8 cellular contexts compared by ENCODE assay signal in genomic region chr3:122942937-122943827, GRCh38.
DNase-seq lines count a peak whose midpoint lies in the region; ATAC-seq and TF ChIP-seq lines count a peak whose summit lies in the region.

No MANE protein-coding gene starts in this region.

- H3K4me3 Mint-ChIP-seq in activated naive CD8-positive, alpha-beta T cell treated with anti-CD3 and anti-CD28 coated beads, Interleukin-2, amount 10 ng/mL, durations not matched to agents 7 days and 5 days, result no peak overlapping the region
- no peak overlapping the region for H3K4me3 Mint-ChIP-seq in progenitor cell of endocrine pancreas (ENCODE audit: low read depth)

- no peaks in the 10 kb centered on the region for H3K36me3 Mint-ChIP-seq in activated naive CD8-positive, alpha-beta T cell treated with anti-CD3 and anti-CD28 coated beads, Interleukin-2, amount 10 ng/mL, durations not matched to agents 7 days and 5 days
- H3K36me3 Mint-ChIP-seq in progenitor cell of endocrine pancreas (ENCODE audit: insufficient read depth), result no peaks in the 10 kb centered on the region

- POLR2A ChIA-PET in activated naive CD8-positive, alpha-beta T cell treated with anti-CD3 and anti-CD28 coated beads, Interleukin-2, amount 10 ng/mL, durations not matched to agents 7 days and 5 days (lab: Charles Lee), result no interaction called here

- no peaks in the 10 kb centered on the region for H3K9me3 Mint-ChIP-seq in activated naive CD8-positive, alpha-beta T cell treated with anti-CD3 and anti-CD28 coated beads, Interleukin-2, amount 10 ng/mL, durations not matched to agents 7 days and 5 days
- H3K9me3 Mint-ChIP-seq in progenitor cell of endocrine pancreas (ENCODE audit: low read depth), result no peaks in the 10 kb centered on the region

- H3K27ac Mint-ChIP-seq in activated naive CD8-positive, alpha-beta T cell treated with anti-CD3 and anti-CD28 coated beads, Interleukin-2, amount 10 ng/mL, durations not matched to agents 7 days and 5 days, result no peak overlapping the region
- H3K27ac Mint-ChIP-seq in progenitor cell of endocrine pancreas, result no peak overlapping the region

- intact Hi-C loops in cardiac septum (cut with DNase I), result loop anchor here (1.0 to 5.0 kb wide), 4 partner anchors 39 to 316 kb away; no protein-coding TSS in a partner anchor

- peak; percentile 35 for ATAC-seq in activated naive CD8-positive, alpha-beta T cell treated with anti-CD3 and anti-CD28 coated beads, Interleukin-2, amount 10 ng/mL, durations not matched to agents 7 days and 5 days (ENCODE audit: low read depth)
- ATAC-seq in GM19328 (IDR thresholded peaks at IDR 0.05; ENCODE audit: unreplicated experiment) (no peak), GM18867 (IDR thresholded peaks at IDR 0.05; ENCODE audit: unreplicated experiment) (no peak)

- TF ChIP-seq CTCF in progenitor cell of endocrine pancreas (IDR thresholded peaks at IDR 0.05; ENCODE audit: unreplicated experiment), result peak; percentile 87

- peaks cover 19% of the 10 kb centered on the region for H3K27me3 Mint-ChIP-seq in activated naive CD8-positive, alpha-beta T cell treated with anti-CD3 and anti-CD28 coated beads, Interleukin-2, amount 10 ng/mL, durations not matched to agents 7 days and 5 days
- H3K27me3 Mint-ChIP-seq in progenitor cell of endocrine pancreas, result peaks cover 13% of the 10 kb centered on the region

- H3K4me1 Mint-ChIP-seq in activated naive CD8-positive, alpha-beta T cell treated with anti-CD3 and anti-CD28 coated beads, Interleukin-2, amount 10 ng/mL, durations not matched to agents 7 days and 5 days, result peaks cover 11% of the 10 kb centered on the region
- H3K4me1 Mint-ChIP-seq in progenitor cell of endocrine pancreas (ENCODE audit: low read depth), result no peaks in the 10 kb centered on the region

- DNase-seq in CMK (ENCODE audit: low read depth) (peak; percentile 7), GOT3 (lab: John Stamatoyannopoulos, UW) (peak; percentile 32), NCI-H460 (ENCODE audit: extremely low read depth, low read depth) (peak; percentile 41), cardiac septum (ENCODE audit: low spot score) (peak; percentile 84), progenitor cell of endocrine pancreas (ENCODE audit: low spot score, unreplicated experiment) (peak; percentile 85)
- peak; percentile 57 for DNase-seq in activated naive CD8-positive, alpha-beta T cell treated with anti-CD3 and anti-CD28 coated beads, Interleukin-2, amount 10 ng/mL, durations not matched to agents 7 days and 5 days

Comparison
In these comparisons a context has a peak if more than half of its experiments do, and no peak if none do; other contexts are left out.
1. DNase-seq: peak in every context shown above with its lines; median percentile 85 in progenitor cell of endocrine pancreas; 84 in cardiac septum; 57 in activated naive CD8-positive, alpha-beta T cell treated with anti-CD3 and anti-CD28 coated beads, Interleukin-2, amount 10 ng/mL, durations not matched to agents 7 days and 5 days; 41 in NCI-H460; 32 in GOT3; 7 in CMK.